ENCODE assay signal across 17 cellular contexts in genomic region chr7:100222445-100223132, GRCh38. TPM values are rescaled to one million over a fixed set of nuclear protein-coding genes. Genes with fewer than 3 reads are reported as not detected.
DNase-seq lines count a peak whose midpoint lies in the region; ATAC-seq and TF ChIP-seq lines count a peak whose summit lies in the region.
"Had no signal": no experiment of that assay in that cellular context is flagged by ENCODE, and none has a peak within 500 bp of the region (broad histone marks: within the 10 kb centered on the region; RNA-seq: fewer than 3 reads in every experiment).

No MANE protein-coding gene starts in this region.

- peaks cover 68% of the 10 kb centered on the region for H3K36me3 ChIP-seq in KOPT-K1 (ENCODE audit: insufficient read depth, low read length)

- H3K4me3 Mint-ChIP-seq in activated CD8-positive, alpha-beta memory T cell treated with anti-CD3 and anti-CD28 coated beads, Interleukin-2, amount 10 ng/mL, durations not matched to agents 7 days and 5 days: peak overlapping the region; percentile 98
- no peak overlapping the region for H3K4me3 Mint-ChIP-seq in neural crest cell

- H3K27me3 Mint-ChIP-seq in activated CD8-positive, alpha-beta memory T cell treated with anti-CD3 and anti-CD28 coated beads, Interleukin-2, amount 10 ng/mL, durations not matched to agents 7 days and 5 days: no peaks in the 10 kb centered on the region
- no peaks in the 10 kb centered on the region for H3K27me3 Mint-ChIP-seq in neural crest cell (ENCODE audit: low read depth)

- no peak for TF ChIP-seq CTCF in neural crest cell (conservative IDR thresholded peaks at IDR 0.05)

- DNase-seq in activated CD8-positive, alpha-beta memory T cell treated with anti-CD3 and anti-CD28 coated beads, Interleukin-2, amount 10 ng/mL, durations not matched to agents 7 days and 5 days: no peak
- no peak for DNase-seq in activated CD8-positive, alpha-beta memory T cell treated with anti-CD3 and anti-CD28 coated beads, Interleukin-2, amount 50 U/mL, for 48 hours
- no peak for DNase-seq in activated naive CD4-positive, alpha-beta T cell treated with anti-CD3 and anti-CD28 coated beads, Interleukin-2, amount 50 U/mL, for 72 hours (ENCODE audit: low spot score in 2 of 2)
- DNase-seq in neural crest cell (ENCODE audit: low read depth, low spot score): no peak
- no peak for DNase-seq in NCI-H2196 treated with DMSO at 0.1 percent for 48 hours (lab: John Stamatoyannopoulos, UW; ENCODE audit: unreplicated experiment)
- DNase-seq in DMS 273 (lab: John Stamatoyannopoulos, UW; ENCODE audit: unreplicated experiment): no peak
- DNase-seq in AG20443 (ENCODE audit: low spot score): no peak
- DNase-seq: effector CD4-positive, alpha-beta T cell; left colon; MV-4-11; Right ventricle myocardium superior; stomach had no signal

- peak overlapping the region; percentile 100 for H3K27ac ChIP-seq in KOPT-K1 (ENCODE audit: low read depth, low read length, poor library complexity, severe bottlenecking)
- H3K27ac ChIP-seq: cardiac muscle cell, parathyroid adenoma had no signal

- CTCF ChIA-PET in activated CD8-positive, alpha-beta memory T cell treated with anti-CD3 and anti-CD28 coated beads, Interleukin-2, amount 10 ng/mL, durations not matched to agents 7 days and 5 days (lab: Charles Lee): interaction anchor here (0.6 to 1.8 kb wide), 4 partner anchors 70 to 185 kb away, joined by 3 to 10 read pairs (median 4); no protein-coding TSS in a partner anchor

- H3K36me3 Mint-ChIP-seq in activated CD8-positive, alpha-beta memory T cell treated with anti-CD3 and anti-CD28 coated beads, Interleukin-2, amount 10 ng/mL, durations not matched to agents 7 days and 5 days: peaks cover 50% of the 10 kb centered on the region
- H3K36me3 Mint-ChIP-seq in activated naive CD4-positive, alpha-beta T cell treated with anti-CD3 and anti-CD28 coated beads, Interleukin-2, amount 50 U/mL, for 72 hours: peaks cover 56 to 65% of the 10 kb centered on the region in 2 donors
- H3K36me3 Mint-ChIP-seq in neural crest cell (ENCODE audit: low read depth): no peaks in the 10 kb centered on the region

- no peaks in the 10 kb centered on the region for H3K9me3 ChIP-seq in KOPT-K1 (ENCODE audit: insufficient read depth, low read length, poor library complexity, severe bottlenecking)
- H3K9me3 ChIP-seq: stomach had no signal

- H3K4me1 Mint-ChIP-seq in activated CD8-positive, alpha-beta memory T cell treated with anti-CD3 and anti-CD28 coated beads, Interleukin-2, amount 10 ng/mL, durations not matched to agents 7 days and 5 days: peaks cover 51% of the 10 kb centered on the region
- H3K4me1 Mint-ChIP-seq in neural crest cell: no peaks in the 10 kb centered on the region

- ATAC-seq in activated CD8-positive, alpha-beta memory T cell treated with anti-CD3 and anti-CD28 coated beads, Interleukin-2, amount 10 ng/mL, durations not matched to agents 7 days and 5 days: no peak
- ATAC-seq in activated naive CD4-positive, alpha-beta T cell treated with anti-CD3 and anti-CD28 coated beads, Interleukin-2, amount 50 U/mL, for 72 hours: no peak
- ATAC-seq: HCT116, left colon had no signal

- H3K9me3 Mint-ChIP-seq in activated CD8-positive, alpha-beta memory T cell treated with anti-CD3 and anti-CD28 coated beads, Interleukin-2, amount 10 ng/mL, durations not matched to agents 7 days and 5 days (ENCODE audit: low read depth): no peaks in the 10 kb centered on the region
- H3K9me3 Mint-ChIP-seq in activated naive CD4-positive, alpha-beta T cell treated with anti-CD3 and anti-CD28 coated beads, Interleukin-2, amount 50 U/mL, for 72 hours: no peaks in the 10 kb centered on the region
- no peaks in the 10 kb centered on the region for H3K9me3 Mint-ChIP-seq in neural crest cell

- peak overlapping the region; percentile 100 for H3K27ac Mint-ChIP-seq in activated CD8-positive, alpha-beta memory T cell treated with anti-CD3 and anti-CD28 coated beads, Interleukin-2, amount 10 ng/mL, durations not matched to agents 7 days and 5 days
- H3K27ac Mint-ChIP-seq in activated naive CD4-positive, alpha-beta T cell treated with anti-CD3 and anti-CD28 coated beads, Interleukin-2, amount 50 U/mL, for 72 hours: peak overlapping the region; percentile 97 to 99
- H3K27ac Mint-ChIP-seq in neural crest cell (ENCODE audit: unreplicated experiment): peak overlapping the region; percentile 35

RNA-seq across cellular contexts. Expression of gene PVRIG, which starts 2.8 kb away (rescaled TPM):
- total RNA-seq in activated CD8-positive, alpha-beta memory T cell treated with anti-CD3 and anti-CD28 coated beads, Interleukin-2, amount 10 ng/mL, durations not matched to agents 7 days and 5 days: 10 to 100 TPM; 45.2 to 63.2 TPM
- 10 to 100 TPM; 20.8 to 30.6 TPM for total RNA-seq in activated naive CD4-positive, alpha-beta T cell treated with anti-CD3 and anti-CD28 coated beads, Interleukin-2, amount 50 U/mL, for 72 hours
- not detected in 2 replicates for total RNA-seq in neural crest cell
- total RNA-seq: Right ventricle myocardium superior, skeletal muscle tissue had no signal

RNA-seq across cellular contexts. Expression of gene STAG3, which starts 44.9 kb away (rescaled TPM):
- 10 to 100 TPM in 1 of 2 experiments, 1 to 10 TPM in 1; 8.1 to 20.2 TPM for total RNA-seq in activated CD8-positive, alpha-beta memory T cell treated with anti-CD3 and anti-CD28 coated beads, Interleukin-2, amount 10 ng/mL, durations not matched to agents 7 days and 5 days
- total RNA-seq in activated naive CD4-positive, alpha-beta T cell treated with anti-CD3 and anti-CD28 coated beads, Interleukin-2, amount 50 U/mL, for 72 hours: 10 to 100 TPM; 33.3 to 54.2 TPM
- total RNA-seq in neural crest cell: 1.1 and 1.9 TPM in 2 replicates

RNA-seq across cellular contexts. Expression of gene GPC2, which starts 45.4 kb away (rescaled TPM):
- 1 to 10 TPM; 2.9 to 6.2 TPM for total RNA-seq in activated CD8-positive, alpha-beta memory T cell treated with anti-CD3 and anti-CD28 coated beads, Interleukin-2, amount 10 ng/mL, durations not matched to agents 7 days and 5 days
- 10 to 100 TPM in 1 of 2 donors, 1 to 10 TPM in 1; 7.0 to 18.9 TPM for total RNA-seq in activated naive CD4-positive, alpha-beta T cell treated with anti-CD3 and anti-CD28 coated beads, Interleukin-2, amount 50 U/mL, for 72 hours
- 97.8 and 106 TPM in 2 replicates for total RNA-seq in neural crest cell

RNA-seq across cellular contexts. Expression of gene GAL3ST4, which starts 54.2 kb away (rescaled TPM):
- 1 to 10 TPM in 1 of 2 experiments, under 1 TPM in 1; 0.61 to 1.4 TPM for total RNA-seq in activated CD8-positive, alpha-beta memory T cell treated with anti-CD3 and anti-CD28 coated beads, Interleukin-2, amount 10 ng/mL, durations not matched to agents 7 days and 5 days
- 10 to 100 TPM in 1 of 2 donors, 1 to 10 TPM in 1; 7.7 to 12.5 TPM for total RNA-seq in activated naive CD4-positive, alpha-beta T cell treated with anti-CD3 and anti-CD28 coated beads, Interleukin-2, amount 50 U/mL, for 72 hours
- total RNA-seq in neural crest cell: 15.3 and 16.6 TPM in 2 replicates

Comparison
In these comparisons a context has a peak if more than half of its experiments do, and no peak if none do; other contexts are left out.
1. H3K27ac Mint-ChIP-seq: peak in every context shown above with its lines; median percentile 100 in activated CD8-positive, alpha-beta memory T cell treated with anti-CD3 and anti-CD28 coated beads, Interleukin-2, amount 10 ng/mL, durations not matched to agents 7 days and 5 days; 98 in activated naive CD4-positive, alpha-beta T cell treated with anti-CD3 and anti-CD28 coated beads, Interleukin-2, amount 50 U/mL, for 72 hours; 35 in neural crest cell.
2. RNA of gene PVRIG, which starts 2.8 kb away (total RNA-seq): 45.2 to 63.2 TPM in activated CD8-positive, alpha-beta memory T cell treated with anti-CD3 and anti-CD28 coated beads, Interleukin-2, amount 10 ng/mL, durations not matched to agents 7 days and 5 days and 20.8 to 30.6 TPM in activated naive CD4-positive, alpha-beta T cell treated with anti-CD3 and anti-CD28 coated beads, Interleukin-2, amount 50 U/mL, for 72 hours; not detected in neural crest cell; every median in the first group is over 10 times any median in the second.